In genomic region chr3:160403028-160403545, GRCh38 we compare ENCODE assay signal across 8 cellular contexts. TPM values are rescaled to one million over a fixed set of nuclear protein-coding genes. Genes with fewer than 3 reads are reported as not detected.
A peak's percentile ranks its signal among the peaks of the same experiment; 100 is the strongest.
DNase-seq lines count a peak whose midpoint lies in the region; ATAC-seq and TF ChIP-seq lines count a peak whose summit lies in the region.

No MANE protein-coding gene starts in this region.

- no CpG with 5 or more reads among the region's 2 CpGs for WGBS in mesenchymal stem cell

- peaks cover 2% of the 10 kb centered on the region for H3K79me1 ChIP-seq in mesenchymal stem cell (replicated peaks; ENCODE audit: low read length, poor library complexity, severe bottlenecking)

- H2AK5ac ChIP-seq in mesenchymal stem cell (ENCODE audit: low read length, severe bottlenecking): no peak overlapping the region

- H3K4me1 Mint-ChIP-seq in activated T-helper 2 cell treated with anti-CD3 and anti-CD28 coated beads, Interferon-gamma antibody, Interleukin-2, Interleukin-4, amounts not matched to agents 10 μg/mL and 5 μg/mL and 100 μg/mL, durations not matched to agents 14 hours and 24 hours and 36 hours (ENCODE audit: low read depth): peaks cover 46% of the 10 kb centered on the region

- H3K23ac ChIP-seq in mesenchymal stem cell (ENCODE audit: low read length in 2 of 2): no peak overlapping the region

- no peak overlapping the region for H3K18ac ChIP-seq in mesenchymal stem cell (ENCODE audit: low read depth in 1 of 2, low read length in 2 of 2)

- no peak overlapping the region for H2AFZ ChIP-seq in mesenchymal stem cell (ENCODE audit: low read depth, low read length)

- no peak overlapping the region for H2BK15ac ChIP-seq in mesenchymal stem cell (ENCODE audit: low read depth, poor library complexity, severe bottlenecking)

- H3K4me3 ChIP-seq in BJ (ENCODE audit: low read depth, low read length): peak overlapping the region; percentile 57
- peak overlapping the region in 1 of 2 experiments; percentile 91 for H3K4me3 ChIP-seq in mesenchymal stem cell (ENCODE audit: insufficient read depth in 1 of 2, low read depth in 1 of 2, low read length in 2 of 2)
- H3K4me3 ChIP-seq in H7 (ENCODE audit: insufficient read depth, low read depth, low read length): no peak overlapping the region

- ATAC-seq in GM21367 (IDR thresholded peaks at IDR 0.05; ENCODE audit: unreplicated experiment): no peak
- ATAC-seq in GM21619 (IDR thresholded peaks at IDR 0.05; ENCODE audit: unreplicated experiment): no peak
- no peak for ATAC-seq in HG03159 (IDR thresholded peaks at IDR 0.05; ENCODE audit: unreplicated experiment)

- H3K27me3 ChIP-seq in BJ (ENCODE audit: control insufficient read depth, insufficient read depth, low read length): no peaks in the 10 kb centered on the region
- no peaks in the 10 kb centered on the region for H3K27me3 ChIP-seq in mesenchymal stem cell (ENCODE audit: control insufficient read depth in 1 of 2, insufficient read depth in 1 of 2, low read length in 2 of 2)
- H3K27me3 ChIP-seq in H7 (ENCODE audit: control insufficient read depth, insufficient read depth, low read length): no peaks in the 10 kb centered on the region

- POLR2A ChIA-PET in BJ (lab: Charles Lee): no interaction called here

- peak overlapping the region; percentile 96 for H3K9ac ChIP-seq in mesenchymal stem cell (ENCODE audit: low read length)

- H3K36me3 ChIP-seq in BJ (ENCODE audit: control insufficient read depth, insufficient read depth, low read length) (no peaks in the 10 kb centered on the region), mesenchymal stem cell (ENCODE audit: control insufficient read depth in 1 of 2, insufficient read depth in 2 of 2, low read depth in 1 of 2, low read length in 2 of 2) (peaks cover under 1 to 3% of the 10 kb centered on the region in 2 experiments), H7 (replicated peaks; ENCODE audit: control insufficient read depth, insufficient read depth, low read length) (peaks cover 3% of the 10 kb centered on the region)

- H2BK5ac ChIP-seq in mesenchymal stem cell (ENCODE audit: low read depth, low read length, poor library complexity, severe bottlenecking): no peak overlapping the region

- no peak overlapping the region for H2BK120ac ChIP-seq in mesenchymal stem cell (ENCODE audit: low read depth, low read length)

- TF ChIP-seq CTCF in BJ (IDR thresholded peaks at IDR 0.05; ENCODE audit: insufficient read depth, low read depth, low read length): no peak

- H3K4me2 ChIP-seq in mesenchymal stem cell (ENCODE audit: low read length, poor library complexity, severe bottlenecking): no peak overlapping the region

- no peaks in the 10 kb centered on the region for H3K27me3 Mint-ChIP-seq in activated T-helper 2 cell treated with anti-CD3 and anti-CD28 coated beads, Interferon-gamma antibody, Interleukin-2, Interleukin-4, amounts not matched to agents 10 μg/mL and 5 μg/mL and 100 μg/mL, durations not matched to agents 14 hours and 24 hours and 36 hours (ENCODE audit: low read depth)

- H3K36me3 Mint-ChIP-seq in activated T-helper 2 cell treated with anti-CD3 and anti-CD28 coated beads, Interferon-gamma antibody, Interleukin-2, Interleukin-4, amounts not matched to agents 10 μg/mL and 5 μg/mL and 100 μg/mL, durations not matched to agents 14 hours and 24 hours and 36 hours (ENCODE audit: low read depth): peaks cover 73% of the 10 kb centered on the region

- DNase-seq in BJ (ENCODE audit: low read depth): no peak
- DNase-seq in HT-29 (ENCODE audit: low spot score): peak; percentile 50
- no peak for DNase-seq in activated T-helper 2 cell treated with anti-CD3 and anti-CD28 coated beads, Interferon-gamma antibody, Interleukin-2, Interleukin-4, amounts not matched to agents 10 μg/mL and 5 μg/mL and 100 μg/mL, durations not matched to agents 14 hours and 24 hours and 36 hours (ENCODE audit: low spot score)
- peak; percentile 35 for DNase-seq in mesenchymal stem cell
- no peak for DNase-seq in H7

- no peak overlapping the region for H4K91ac ChIP-seq in mesenchymal stem cell (ENCODE audit: low read length)

- intact Hi-C loops in activated T-helper 2 cell treated with anti-CD3 and anti-CD28 coated beads, Interferon-gamma antibody, Interleukin-2, Interleukin-4, amounts not matched to agents 10 μg/mL and 5 μg/mL and 100 μg/mL, durations not matched to agents 14 hours and 24 hours and 36 hours (cut with micrococcal nuclease): loop anchor here (5.0 kb wide), 1 partner anchor 176 kb away; the partner anchor contains the start of gene C3orf80

- CTCF ChIA-PET in BJ (lab: Yijun Ruan, JAX): interaction anchor here (0.9 to 1.0 kb wide), 3 partner anchors 10 to 239 kb away, joined by 3 to 6 read pairs (median 3); no protein-coding TSS in a partner anchor

- no peak overlapping the region for H3K27ac ChIP-seq in mesenchymal stem cell (ENCODE audit: low read length, poor library complexity, severe bottlenecking)

- no peak overlapping the region for H3K14ac ChIP-seq in mesenchymal stem cell (ENCODE audit: low read length in 2 of 2)

- H4K8ac ChIP-seq in mesenchymal stem cell (ENCODE audit: low read length): no peak overlapping the region

- H3K4ac ChIP-seq in mesenchymal stem cell (ENCODE audit: low read depth in 1 of 2, low read length in 2 of 2): no peak overlapping the region

- no peaks in the 10 kb centered on the region for H3K4me1 ChIP-seq in mesenchymal stem cell (ENCODE audit: control insufficient read depth, insufficient read depth, low read depth, low read length)

- no peak overlapping the region for H2BK12ac ChIP-seq in mesenchymal stem cell (ENCODE audit: low read length in 2 of 2)

- H3K9me3 Mint-ChIP-seq in activated T-helper 2 cell treated with anti-CD3 and anti-CD28 coated beads, Interferon-gamma antibody, Interleukin-2, Interleukin-4, amounts not matched to agents 10 μg/mL and 5 μg/mL and 100 μg/mL, durations not matched to agents 14 hours and 24 hours and 36 hours: no peaks in the 10 kb centered on the region

- H3K27ac Mint-ChIP-seq in activated T-helper 2 cell treated with anti-CD3 and anti-CD28 coated beads, Interferon-gamma antibody, Interleukin-2, Interleukin-4, amounts not matched to agents 10 μg/mL and 5 μg/mL and 100 μg/mL, durations not matched to agents 14 hours and 24 hours and 36 hours: peak overlapping the region; percentile 68

- H3K9me3 ChIP-seq in mesenchymal stem cell (ENCODE audit: control insufficient read depth, low read length): no peaks in the 10 kb centered on the region

- peak overlapping the region; percentile 92 for H3K4me3 Mint-ChIP-seq in activated T-helper 2 cell treated with anti-CD3 and anti-CD28 coated beads, Interferon-gamma antibody, Interleukin-2, Interleukin-4, amounts not matched to agents 10 μg/mL and 5 μg/mL and 100 μg/mL, durations not matched to agents 14 hours and 24 hours and 36 hours (ENCODE audit: low read depth)

RNA-seq across cellular contexts. Expression of gene SMC4, which starts 3.6 kb away (rescaled TPM):
- polyA plus RNA-seq in BJ (2011; rRNA removed): 26.1 and 41.5 TPM in 2 replicates
- polyA minus RNA-seq in BJ (2011; rRNA and poly(A)+ RNA removed): 10.3 and 18.3 TPM in 2 replicates
- 70.2 and 87.6 TPM in 2 replicates for total RNA-seq in HT-29 (2014; rRNA removed; shearing (Covaris generic))
- 180 and 194 TPM in 2 replicates for total RNA-seq in activated T-helper 2 cell treated with anti-CD3 and anti-CD28 coated beads, Interferon-gamma antibody, Interleukin-2, Interleukin-4, amounts not matched to agents 10 μg/mL and 5 μg/mL and 100 μg/mL, durations not matched to agents 14 hours and 24 hours and 36 hours
- polyA plus RNA-seq in mesenchymal stem cell (2013, experiment 1 of 2): 111 TPM
- 103 TPM for polyA plus RNA-seq in mesenchymal stem cell (2013, experiment 2 of 2)
- 71.9 and 109 TPM in 2 replicates for total RNA-seq in H7 (2014; rRNA removed; shearing (Covaris generic))

RNA-seq across cellular contexts. Expression of gene IFT80, which starts 4.1 kb away (rescaled TPM):
- 10.4 and 20.6 TPM in 2 replicates for polyA plus RNA-seq in BJ (2011; rRNA removed)
- 6.6 and 9.7 TPM in 2 replicates for polyA minus RNA-seq in BJ (2011; rRNA and poly(A)+ RNA removed)
- total RNA-seq in HT-29 (2014; rRNA removed; shearing (Covaris generic)): 7.8 and 10.5 TPM in 2 replicates
- total RNA-seq in activated T-helper 2 cell treated with anti-CD3 and anti-CD28 coated beads, Interferon-gamma antibody, Interleukin-2, Interleukin-4, amounts not matched to agents 10 μg/mL and 5 μg/mL and 100 μg/mL, durations not matched to agents 14 hours and 24 hours and 36 hours: 16.6 and 19.2 TPM in 2 replicates
- 20.1 TPM for polyA plus RNA-seq in mesenchymal stem cell (2013, experiment 1 of 2)
- 18.2 TPM for polyA plus RNA-seq in mesenchymal stem cell (2013, experiment 2 of 2)
- total RNA-seq in H7 (2014; rRNA removed; shearing (Covaris generic)): 19.9 and 28.1 TPM in 2 replicates

RNA-seq across cellular contexts. Expression of gene TRIM59, which starts 46.5 kb away (rescaled TPM):
- polyA plus RNA-seq in BJ (2011; rRNA removed): 10.3 and 17.2 TPM in 2 replicates
- 20.3 and 23.9 TPM in 2 replicates for polyA minus RNA-seq in BJ (2011; rRNA and poly(A)+ RNA removed)
- 5.1 and 6.1 TPM in 2 replicates for total RNA-seq in HT-29 (2014; rRNA removed; shearing (Covaris generic))
- 35.9 and 37.0 TPM in 2 replicates for total RNA-seq in activated T-helper 2 cell treated with anti-CD3 and anti-CD28 coated beads, Interferon-gamma antibody, Interleukin-2, Interleukin-4, amounts not matched to agents 10 μg/mL and 5 μg/mL and 100 μg/mL, durations not matched to agents 14 hours and 24 hours and 36 hours
- 11.1 TPM for polyA plus RNA-seq in mesenchymal stem cell (2013, experiment 1 of 2)
- 9.7 TPM for polyA plus RNA-seq in mesenchymal stem cell (2013, experiment 2 of 2)
- total RNA-seq in H7 (2014; rRNA removed; shearing (Covaris generic)): 32.6 and 42.3 TPM in 2 replicates

Comparison
In these comparisons a context has a peak if more than half of its experiments do, and no peak if none do; other contexts are left out.
1. DNase-seq: peak in HT-29 (single experiment) and mesenchymal stem cell (single experiment); none in BJ (single experiment), activated T-helper 2 cell treated with anti-CD3 and anti-CD28 coated beads, Interferon-gamma antibody, Interleukin-2, Interleukin-4, amounts not matched to agents 10 μg/mL and 5 μg/mL and 100 μg/mL, durations not matched to agents 14 hours and 24 hours and 36 hours (single experiment) and H7 (single experiment).